ENCODE assay signal across 8 cellular contexts in the genomic region with DNA sequence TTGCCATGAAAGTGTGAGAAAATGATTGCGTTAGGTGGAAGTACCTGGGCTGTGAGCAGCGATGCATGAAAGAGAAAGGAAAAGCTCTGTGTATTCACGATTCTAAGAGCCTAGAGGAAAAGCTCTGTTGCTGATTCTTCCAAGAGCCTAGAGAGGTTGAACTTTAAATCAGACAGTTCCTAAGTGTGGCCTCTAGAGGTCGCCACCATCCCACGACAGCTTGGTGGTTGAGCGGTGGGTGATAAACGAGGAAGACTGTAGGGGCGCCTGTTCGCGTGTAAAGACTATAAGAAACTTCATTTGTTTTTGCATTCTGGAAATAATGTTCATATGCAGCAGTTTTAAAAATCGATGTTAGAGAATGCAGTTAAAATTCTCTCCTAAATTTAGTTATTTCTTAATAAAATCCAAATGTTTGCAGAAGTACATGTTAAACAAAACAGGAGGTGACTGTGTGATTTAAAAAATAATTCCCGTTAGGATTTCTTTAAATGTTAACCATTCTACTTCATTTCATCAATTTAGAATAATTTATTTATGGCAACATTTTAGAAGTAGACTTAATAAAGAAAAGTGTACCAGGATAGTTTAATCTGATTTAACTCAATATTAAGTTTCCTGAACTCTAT.
A peak's percentile ranks its signal among the peaks of the same experiment; 100 is the strongest.
DNase-seq lines count a peak whose midpoint lies in the region; ATAC-seq and TF ChIP-seq lines count a peak whose summit lies in the region.

No MANE protein-coding gene starts in this region.

- H3K4me2 ChIP-seq in neural progenitor cell, result no peak overlapping the region

- H3K4me1 ChIP-seq in neural progenitor cell, result peaks cover 12% of the 10 kb centered on the region

- H3K27me3 ChIP-seq in neural progenitor cell, result no peaks in the 10 kb centered on the region

- no peak overlapping the region for H3K4me3 Mint-ChIP-seq in neural progenitor cell

- H3F3A ChIP-seq in neural progenitor cell (ENCODE audit: low read depth), result peaks cover 14% of the 10 kb centered on the region

- H3K4me1 Mint-ChIP-seq in neural progenitor cell, result peaks cover 19% of the 10 kb centered on the region

- ATAC-seq in GM21619 (IDR thresholded peaks at IDR 0.05; ENCODE audit: unreplicated experiment), result peak; percentile 64
- ATAC-seq in HG02981 (IDR thresholded peaks at IDR 0.05; ENCODE audit: unreplicated experiment), result no peak
- no peak for ATAC-seq in HG03442 (IDR thresholded peaks at IDR 0.05; ENCODE audit: unreplicated experiment)

- no peak overlapping the region for H3K4me3 ChIP-seq in choroid plexus epithelial cell (ENCODE audit: low read depth, low read length)
- no peak overlapping the region for H3K4me3 ChIP-seq in neural progenitor cell

- peaks cover 2% of the 10 kb centered on the region for H3K27me3 Mint-ChIP-seq in neural progenitor cell (ENCODE audit: insufficient read depth, low read depth)

- no peak overlapping the region for H2AFZ ChIP-seq in neural progenitor cell (replicated peaks)

- no peak overlapping the region for H3K9ac ChIP-seq in neural progenitor cell

- H3K9me3 Mint-ChIP-seq in neural progenitor cell, result peaks cover 11% of the 10 kb centered on the region

- peak; percentile 65 for TF ChIP-seq CTCF in choroid plexus epithelial cell (conservative IDR thresholded peaks at IDR 0.05; ENCODE audit: low read depth, low read length)
- TF ChIP-seq CTCF in neural progenitor cell (IDR thresholded peaks at IDR 0.05), result peak; percentile 98

- H3K9me3 ChIP-seq in neural progenitor cell (ENCODE audit: low read depth), result no peaks in the 10 kb centered on the region

- DNase-seq in DMS153 (lab: John Stamatoyannopoulos, UW), result peak; percentile 77
- DNase-seq in NCI-H1694 treated with DMSO at 0.1 percent for 48 hours (lab: John Stamatoyannopoulos, UW), result peak; percentile 92
- DNase-seq in T-helper 2 cell, result peak in 3 of 5 experiments; percentile 29 to 67 (median 30)
- DNase-seq in choroid plexus epithelial cell (ENCODE audit: low read depth), result peak; percentile 20
- peak; percentile 75 for DNase-seq in neural progenitor cell (ENCODE audit: low spot score)

- no peak overlapping the region for H3K27ac Mint-ChIP-seq in neural progenitor cell

- H3K36me3 ChIP-seq in neural progenitor cell, result no peaks in the 10 kb centered on the region

- H3K36me3 Mint-ChIP-seq in neural progenitor cell, result no peaks in the 10 kb centered on the region

- H3K79me2 ChIP-seq in neural progenitor cell (ENCODE audit: low read depth), result no peaks in the 10 kb centered on the region

- no peaks in the 10 kb centered on the region for H4K20me1 ChIP-seq in neural progenitor cell (ENCODE audit: low read depth)

- no peak overlapping the region for H3K27ac ChIP-seq in neural progenitor cell

Comparison
In these comparisons a context has a peak if more than half of its experiments do, and no peak if none do; other contexts are left out.
1. DNase-seq: peak in every context shown above with its lines; median percentile 92 in NCI-H1694 treated with DMSO at 0.1 percent for 48 hours; 77 in DMS153; 75 in neural progenitor cell; 30 in T-helper 2 cell; 20 in choroid plexus epithelial cell.